17 cellular contexts compared by ENCODE assay signal in the genomic region with DNA sequence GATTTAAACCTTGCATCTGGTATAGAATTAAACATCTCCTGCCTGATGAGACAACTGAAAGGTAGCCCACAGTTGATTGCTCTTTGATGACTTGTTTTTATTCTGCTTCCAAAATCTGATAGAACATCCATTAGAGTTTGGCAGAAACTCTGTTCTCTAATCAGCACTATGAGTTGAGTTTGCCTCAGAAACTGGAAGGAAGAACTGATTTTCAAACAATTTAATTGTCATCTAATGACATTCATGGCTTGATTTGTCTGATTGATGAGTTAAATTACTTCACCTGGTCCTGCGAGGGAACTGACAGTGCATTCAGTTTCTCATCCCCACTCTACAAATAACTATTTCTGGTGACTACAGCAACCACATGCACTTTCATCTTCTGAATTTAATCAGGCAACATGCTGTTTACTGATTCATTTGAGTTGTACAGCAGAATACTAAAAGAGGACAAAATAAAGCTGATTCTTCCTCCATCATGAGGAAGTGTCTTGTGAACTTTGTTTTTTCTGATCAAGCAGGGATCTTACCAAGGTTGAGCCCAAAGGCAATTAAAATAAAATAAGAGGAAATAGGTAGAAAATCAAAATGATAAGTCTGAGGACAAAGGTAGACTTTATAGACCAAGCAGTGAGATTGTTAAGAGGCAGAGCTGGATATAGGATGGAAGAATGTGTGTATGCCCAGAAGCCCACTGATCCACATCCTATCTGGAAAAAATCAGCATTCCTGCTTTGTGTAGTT. TPM values are rescaled to one million over a fixed set of nuclear protein-coding genes. Genes with fewer than 3 reads are reported as not detected.
DNase-seq lines count a peak whose midpoint lies in the region; ATAC-seq and TF ChIP-seq lines count a peak whose summit lies in the region.
"Had no signal": no experiment of that assay in that cellular context is flagged by ENCODE, and none has a peak within 500 bp of the region (broad histone marks: within the 10 kb centered on the region; RNA-seq: fewer than 3 reads in every experiment).

No MANE protein-coding gene starts in this region.

- intact Hi-C loops in mucosa of descending colon (cut with DNase I, micrococcal nuclease), result no loop called here
- intact Hi-C loops in tibial artery (cut with DNase I; ENCODE audit: low total_unique reads), result no loop called here

- H3K27ac ChIP-seq in tibial artery, result no peak overlapping the region
- H3K27ac ChIP-seq: sigmoid colon had no signal

- ATAC-seq in GM18867 (IDR thresholded peaks at IDR 0.05; ENCODE audit: unreplicated experiment), result peak; percentile 78
- peak; percentile 73 for ATAC-seq in GM21529 (IDR thresholded peaks at IDR 0.05; ENCODE audit: unreplicated experiment)
- peak; percentile 80 for ATAC-seq in HG03039 (IDR thresholded peaks at IDR 0.05; ENCODE audit: unreplicated experiment)
- peak; percentile 63 for ATAC-seq in mucosa of descending colon
- ATAC-seq: left lobe of liver had no signal

- H3K9me3 ChIP-seq in mucosa of descending colon (no peaks in the 10 kb centered on the region), tibial artery (no peaks in the 10 kb centered on the region)
- H3K9me3 ChIP-seq: sigmoid colon had no signal

- no peaks in the 10 kb centered on the region for H3K27me3 ChIP-seq in tibial artery
- H3K27me3 ChIP-seq: sigmoid colon had no signal

- H3K4me3 ChIP-seq in mucosa of descending colon (no peak overlapping the region), tibial artery (no peak overlapping the region)
- H3K4me3 ChIP-seq: sigmoid colon had no signal

- no peak for TF ChIP-seq CTCF in mucosa of descending colon (IDR thresholded peaks at IDR 0.05)
- no peak for TF ChIP-seq CTCF in tibial artery (IDR thresholded peaks at IDR 0.05)

- in situ Hi-C loops in KBM-7 (cut with MboI; ENCODE audit: low pct_unique_long_range_greater_than_20kb, low sequenced_read_pairs), result no loop called here

- DNase-seq in mucosa of descending colon (no peak), tibial artery (no peak), KBM-7 (no peak), amygdala (lab: John Stamatoyannopoulos, UW) (no peak)
- no peak for DNase-seq in activated CD4-positive, alpha-beta T cell treated with anti-CD3 and anti-CD28 coated beads for 1 hour
- DNase-seq: activated CD4-positive, CD25-positive, alpha-beta regulatory T cell treated with anti-CD3 and anti-CD28 coated beads, Interleukin-2, amount 50 U/mL, for 72 hours; activated CD8-positive, alpha-beta memory T cell treated with anti-CD3 and anti-CD28 coated beads, Interleukin-2, amount 50 U/mL, for 48 hours; activated naive CD4-positive, alpha-beta T cell treated with anti-CD3 and anti-CD28 coated beads for 36 hours; COR-L47; NCI-H1694; sigmoid colon; stimulated activated CD4-positive, alpha-beta T cell treated with anti-CD3 and anti-CD28 coated beads, Interleukin-2, amount 100 ng/mL, for 48 hours had no signal

- H3K4me1 ChIP-seq in mucosa of descending colon (ENCODE audit: low read depth) (no peaks in the 10 kb centered on the region), tibial artery (peaks cover 0 to 7% (median 0%) of the 10 kb centered on the region in 4 donors)
- H3K4me1 ChIP-seq: sigmoid colon had no signal

- no peaks in the 10 kb centered on the region for H3K36me3 ChIP-seq in mucosa of descending colon (ENCODE audit: low read depth)
- no peaks in the 10 kb centered on the region for H3K36me3 ChIP-seq in tibial artery
- H3K36me3 ChIP-seq: sigmoid colon had no signal

RNA-seq across cellular contexts. Expression of gene MRAP2, which starts 15.7 kb away (rescaled TPM):
- 1 to 10 TPM; 2.4 to 9.0 (median 6.3) TPM for total RNA-seq in mucosa of descending colon
- total RNA-seq: activated naive CD4-positive, alpha-beta T cell treated with anti-CD3 and anti-CD28 coated beads for 36 hours; fibroblast of villous mesenchyme had no signal
